Comparison of ENCODE assay signal across 15 cellular contexts in the genomic region with DNA sequence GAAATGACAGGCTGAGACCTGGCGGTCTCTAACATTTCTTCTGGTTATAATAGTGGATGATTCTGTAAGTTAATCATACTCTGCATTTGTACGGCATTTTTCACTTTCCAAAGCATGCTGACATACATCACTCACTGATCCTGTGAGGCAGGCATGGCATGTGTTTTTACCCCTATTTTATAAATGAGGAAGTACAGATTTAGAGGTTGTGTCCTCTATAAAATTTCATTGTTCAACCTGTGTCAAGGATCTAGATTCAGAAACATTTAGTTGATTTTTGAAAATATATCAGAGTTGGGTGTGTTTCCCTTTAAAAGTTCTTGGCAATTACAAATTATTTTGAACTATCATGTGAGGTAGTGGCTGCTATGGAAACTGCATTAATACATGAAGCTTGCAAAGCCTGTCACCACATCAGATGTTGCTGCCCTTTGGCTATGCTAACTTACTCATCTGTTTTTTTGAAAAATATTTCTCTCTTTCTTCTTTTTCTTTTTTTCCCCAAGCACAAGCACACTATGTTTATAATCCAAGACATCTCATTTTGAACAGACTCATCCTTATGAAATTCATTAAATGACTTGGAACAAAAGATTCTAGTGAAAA.
DNase-seq lines count a peak whose midpoint lies in the region; FAIRE-seq and TF ChIP-seq lines count a peak whose summit lies in the region.
"Had no signal": no experiment of that assay in that cellular context is flagged by ENCODE, and none has a peak within 500 bp of the region (broad histone marks: within the 10 kb centered on the region; RNA-seq: fewer than 3 reads in every experiment).

No MANE protein-coding gene starts in this region.

- no peak overlapping the region for H3K27ac Mint-ChIP-seq in type B pancreatic cell
- H3K27ac Mint-ChIP-seq: activated naive CD4-positive, alpha-beta T cell treated with anti-CD3 and anti-CD28 coated beads, Interleukin-2, amount 50 U/mL, for 72 hours; CD14-positive monocyte had no signal

- H3K4me3 ChIP-seq in AG10803 (ENCODE audit: low read length) (no peak overlapping the region), bronchial epithelial cell (ENCODE audit: low read depth, low read length) (no peak overlapping the region)
- H3K4me3 ChIP-seq: skin epidermis had no signal

- no peak for TF ChIP-seq CTCF in AG10803 (conservative IDR thresholded peaks at IDR 0.05; ENCODE audit: low read length)
- no peak for TF ChIP-seq CTCF in bronchial epithelial cell (IDR thresholded peaks at IDR 0.05; ENCODE audit: insufficient read depth, low read length, severe bottlenecking)
- no peak for TF ChIP-seq CTCF in type B pancreatic cell (conservative IDR thresholded peaks at IDR 0.05)

- no peak overlapping the region for H3K4me3 Mint-ChIP-seq in type B pancreatic cell
- H3K4me3 Mint-ChIP-seq: CD14-positive monocyte had no signal

- no peaks in the 10 kb centered on the region for H3K27me3 ChIP-seq in bronchial epithelial cell (ENCODE audit: control insufficient read depth, insufficient read depth, low read length)

- H3K4me1 Mint-ChIP-seq in type B pancreatic cell (ENCODE audit: unreplicated experiment) = peaks cover 5% of the 10 kb centered on the region
- H3K4me1 Mint-ChIP-seq: CD14-positive monocyte had no signal

- H3K9me3 Mint-ChIP-seq in type B pancreatic cell = peaks cover 7% of the 10 kb centered on the region

- H3K36me3 ChIP-seq in bronchial epithelial cell (ENCODE audit: control insufficient read depth, insufficient read depth, low read length) = no peaks in the 10 kb centered on the region

- no peaks in the 10 kb centered on the region for H3K27me3 Mint-ChIP-seq in type B pancreatic cell

- DNase-seq in AG10803 (ENCODE audit: low read depth) (peak; percentile 80), Kasumi-1 (lab: John Stamatoyannopoulos, UW) (peak; percentile 1 to 13), bronchial epithelial cell (ENCODE audit: low read depth) (peak; percentile 62), kidney glomerular epithelial cell (lab: John Stamatoyannopoulos, UW) (peak; percentile 14), type B pancreatic cell (ENCODE audit: extremely low spot score, unreplicated experiment) (no peak), globus pallidus (ENCODE audit: low spot score) (no peak), inferior parietal cortex (ENCODE audit: extremely low spot score) (no peak)
- no peak for DNase-seq in NK-92 treated with Interleukin-12 subunit alpha and Interleukin-12 subunit beta, amount 100 ng/mL, for 24 hours (lab: John Stamatoyannopoulos, UW)
- DNase-seq: activated CD8-positive, alpha-beta memory T cell treated with anti-CD3 and anti-CD28 coated beads for 24 hours; effector CD8-positive, alpha-beta T cell; NCI-H1694; T-helper 2 cell had no signal

- no peaks in the 10 kb centered on the region for H3K36me3 Mint-ChIP-seq in type B pancreatic cell
- H3K36me3 Mint-ChIP-seq: CD14-positive monocyte had no signal

- no peak for FAIRE-seq in bronchial epithelial cell (lab: Jason Lieb, UNC)

Comparison
In these comparisons a context has a peak if more than half of its experiments do, and no peak if none do; other contexts are left out.
1. DNase-seq: peak in AG10803 (single experiment), Kasumi-1 (2 of 2), bronchial epithelial cell (single experiment) and kidney glomerular epithelial cell (single experiment); none in type B pancreatic cell (single experiment), globus pallidus (single experiment), NK-92 treated with Interleukin-12 subunit alpha and Interleukin-12 subunit beta, amount 100 ng/mL, for 24 hours (single experiment) and inferior parietal cortex (single experiment).